Comparison of ENCODE assay signal across 10 cellular contexts in the genomic region with DNA sequence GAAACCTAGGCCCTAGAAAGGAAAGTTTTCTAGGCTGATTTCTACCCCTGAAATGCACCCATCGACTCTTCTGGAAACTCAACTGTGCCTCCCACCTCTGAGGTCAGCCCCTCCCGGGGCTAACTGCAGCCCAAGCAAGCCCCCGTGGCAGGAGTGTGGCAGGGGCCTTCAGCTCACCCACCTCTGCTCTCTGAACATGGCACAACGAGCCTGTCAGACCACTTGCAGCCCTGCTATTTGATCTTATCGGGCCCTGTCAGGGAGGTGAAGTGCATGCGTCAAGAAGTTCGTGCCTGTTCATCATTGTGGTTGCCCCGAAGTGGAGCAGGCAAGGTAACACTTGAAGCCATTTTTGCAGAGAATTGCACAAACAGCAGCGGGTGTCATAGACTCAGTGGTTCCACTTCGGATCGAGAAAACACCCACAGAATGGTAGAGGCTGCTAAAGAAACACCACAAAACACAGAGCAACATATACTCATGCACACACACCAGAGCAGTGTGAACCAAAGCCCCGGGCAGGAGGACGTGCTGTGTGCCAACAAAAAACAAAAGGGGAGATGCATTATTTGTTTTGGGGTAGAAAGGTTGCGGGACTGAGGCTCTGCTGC.
DNase-seq lines count a peak whose midpoint lies in the region; ATAC-seq and TF ChIP-seq lines count a peak whose summit lies in the region.
"Had no signal": no experiment of that assay in that cellular context is flagged by ENCODE, and none has a peak within 500 bp of the region (broad histone marks: within the 10 kb centered on the region; RNA-seq: fewer than 3 reads in every experiment).

No MANE protein-coding gene starts in this region.

- no peak for TF ChIP-seq POLR2A in tibial nerve (IDR thresholded peaks at IDR 0.05)

- H3K27ac ChIP-seq in CD4-positive, CD25-positive, alpha-beta regulatory T cell (ENCODE audit: insufficient read depth, low read length, poor library complexity, severe bottlenecking): peak overlapping the region; percentile 94
- no peak overlapping the region for H3K27ac ChIP-seq in PC-9
- H3K27ac ChIP-seq in tibial nerve: peak overlapping the region in 1 of 4 donors; percentile 59

- TF ChIP-seq EP300 in tibial nerve (IDR thresholded peaks at IDR 0.05): no peak

- no peaks in the 10 kb centered on the region for H3F3A ChIP-seq in PC-9 (ENCODE audit: insufficient read depth, low read depth)

- no peaks in the 10 kb centered on the region for H4K20me1 ChIP-seq in PC-9 (ENCODE audit: insufficient read depth)

- DNase-seq in CD4-positive, CD25-positive, alpha-beta regulatory T cell: peak; percentile 71 to 89 (median 87)
- DNase-seq in activated CD4-positive, alpha-beta T cell treated with anti-CD3 and anti-CD28 coated beads, Interleukin-2, amount 10 ng/mL, durations not matched to agents 7 days and 5 days: peak; percentile 88
- peak; percentile 79 for DNase-seq in activated naive CD8-positive, alpha-beta T cell treated with anti-CD3 and anti-CD28 coated beads for 36 hours
- peak; percentile 63 to 65 for DNase-seq in stimulated activated CD4-positive, alpha-beta T cell treated with anti-CD3 and anti-CD28 coated beads, Interleukin-2, amount 100 ng/mL, for 48 hours
- DNase-seq in PC-9: no peak
- no peak for DNase-seq in head of caudate nucleus
- no peak for DNase-seq in tibial nerve (ENCODE audit: low spot score in 2 of 2)
- DNase-seq in GF-D8 (lab: John Stamatoyannopoulos, UW): no peak
- DNase-seq: AML-193 had no signal

- WGBS in tibial nerve, 2 donors: 79 to 86% methylated on average over 14 of the region's 14 CpGs

- no peak overlapping the region for H2AFZ ChIP-seq in PC-9

- peaks cover 11 to 89% (median 67%) of the 10 kb centered on the region in 4 donors for H3K4me1 Mint-ChIP-seq in CD4-positive, CD25-positive, alpha-beta regulatory T cell
- H3K4me1 Mint-ChIP-seq in activated CD4-positive, alpha-beta T cell treated with anti-CD3 and anti-CD28 coated beads, Interleukin-2, amount 10 ng/mL, durations not matched to agents 7 days and 5 days: peaks cover 89% of the 10 kb centered on the region
- peaks cover 90% of the 10 kb centered on the region for H3K4me1 Mint-ChIP-seq in activated naive CD8-positive, alpha-beta T cell treated with anti-CD3 and anti-CD28 coated beads for 36 hours

- peak; percentile 90 to 93 for ATAC-seq in CD4-positive, CD25-positive, alpha-beta regulatory T cell (ENCODE audit: low read depth in 2 of 2)
- ATAC-seq: SK-N-SH treated with all-trans-retinoic acid at 6 μM for 48 hours had no signal

- no peaks in the 10 kb centered on the region for H3K27me3 Mint-ChIP-seq in CD4-positive, CD25-positive, alpha-beta regulatory T cell
- H3K27me3 Mint-ChIP-seq in activated CD4-positive, alpha-beta T cell treated with anti-CD3 and anti-CD28 coated beads, Interleukin-2, amount 10 ng/mL, durations not matched to agents 7 days and 5 days: no peaks in the 10 kb centered on the region
- no peaks in the 10 kb centered on the region for H3K27me3 Mint-ChIP-seq in activated naive CD8-positive, alpha-beta T cell treated with anti-CD3 and anti-CD28 coated beads for 36 hours

- POLR2A ChIA-PET in activated CD4-positive, alpha-beta T cell treated with anti-CD3 and anti-CD28 coated beads, Interleukin-2, amount 10 ng/mL, durations not matched to agents 7 days and 5 days (lab: Charles Lee): interaction anchor here (1.6 kb wide), 1 partner anchor 151 kb away, joined by 3 read pairs; no protein-coding TSS in a partner anchor
- POLR2A ChIA-PET in PC-9 (lab: Charles Lee; ENCODE audit: unreplicated experiment): no interaction called here

- H3K27ac Mint-ChIP-seq in CD4-positive, CD25-positive, alpha-beta regulatory T cell: peak overlapping the region; percentile 97 to 100 (median 97)
- peak overlapping the region; percentile 98 for H3K27ac Mint-ChIP-seq in activated CD4-positive, alpha-beta T cell treated with anti-CD3 and anti-CD28 coated beads, Interleukin-2, amount 10 ng/mL, durations not matched to agents 7 days and 5 days
- peak overlapping the region; percentile 95 for H3K27ac Mint-ChIP-seq in activated naive CD8-positive, alpha-beta T cell treated with anti-CD3 and anti-CD28 coated beads for 36 hours

- intact Hi-C loops in PC-9 (cut with micrococcal nuclease; ENCODE audit: unreplicated experiment) (no loop called here), head of caudate nucleus (cut with DNase I) (no loop called here)

- peak overlapping the region; percentile 52 for H3K4me3 ChIP-seq in CD4-positive, CD25-positive, alpha-beta regulatory T cell (ENCODE audit: low read depth, low read length)
- H3K4me3 ChIP-seq in PC-9 (no peak overlapping the region), tibial nerve (no peak overlapping the region)

- H3K4me1 ChIP-seq in CD4-positive, CD25-positive, alpha-beta regulatory T cell (ENCODE audit: control insufficient read depth, insufficient read depth, low read length, poor library complexity, severe bottlenecking): peaks cover 67% of the 10 kb centered on the region
- H3K4me1 ChIP-seq in PC-9 (replicated peaks; ENCODE audit: insufficient read depth) (no peaks in the 10 kb centered on the region), tibial nerve (no peaks in the 10 kb centered on the region)

- TF ChIP-seq CTCF in PC-9 (conservative IDR thresholded peaks at IDR 0.05): no peak
- no peak for TF ChIP-seq CTCF in tibial nerve (IDR thresholded peaks at IDR 0.05)

- CTCF ChIA-PET in activated CD4-positive, alpha-beta T cell treated with anti-CD3 and anti-CD28 coated beads, Interleukin-2, amount 10 ng/mL, durations not matched to agents 7 days and 5 days (lab: Charles Lee): interaction anchor here (0.8 to 13.5 kb wide), 10 partner anchors 10 to 185 kb away, joined by 3 to 132 read pairs (median 7); no protein-coding TSS in a partner anchor
- CTCF ChIA-PET in PC-9 (lab: Charles Lee): no interaction called here

- H3K4me3 Mint-ChIP-seq in CD4-positive, CD25-positive, alpha-beta regulatory T cell: peak overlapping the region; percentile 66 to 79 (median 77)
- H3K4me3 Mint-ChIP-seq in activated CD4-positive, alpha-beta T cell treated with anti-CD3 and anti-CD28 coated beads, Interleukin-2, amount 10 ng/mL, durations not matched to agents 7 days and 5 days: peak overlapping the region; percentile 67
- H3K4me3 Mint-ChIP-seq in activated naive CD8-positive, alpha-beta T cell treated with anti-CD3 and anti-CD28 coated beads for 36 hours: peak overlapping the region; percentile 68

- no peaks in the 10 kb centered on the region for H3K9me2 ChIP-seq in PC-9 (ENCODE audit: insufficient read depth)

- no peaks in the 10 kb centered on the region for H3K9me3 Mint-ChIP-seq in CD4-positive, CD25-positive, alpha-beta regulatory T cell
- peaks cover 5% of the 10 kb centered on the region for H3K9me3 Mint-ChIP-seq in activated CD4-positive, alpha-beta T cell treated with anti-CD3 and anti-CD28 coated beads, Interleukin-2, amount 10 ng/mL, durations not matched to agents 7 days and 5 days
- H3K9me3 Mint-ChIP-seq in activated naive CD8-positive, alpha-beta T cell treated with anti-CD3 and anti-CD28 coated beads for 36 hours: peaks cover 9% of the 10 kb centered on the region

- H3K4me2 ChIP-seq in PC-9: no peak overlapping the region

- no peaks in the 10 kb centered on the region for H3K27me3 ChIP-seq in CD4-positive, CD25-positive, alpha-beta regulatory T cell (ENCODE audit: control insufficient read depth, insufficient read depth, low read length)
- H3K27me3 ChIP-seq in PC-9 (ENCODE audit: insufficient read depth, low read depth): no peaks in the 10 kb centered on the region
- H3K27me3 ChIP-seq in tibial nerve: no peaks in the 10 kb centered on the region

- H3K9me3 ChIP-seq in CD4-positive, CD25-positive, alpha-beta regulatory T cell (ENCODE audit: control insufficient read depth in 2 of 2, low read length in 2 of 2): no peaks in the 10 kb centered on the region
- H3K9me3 ChIP-seq in PC-9 (ENCODE audit: insufficient read depth, low read depth): no peaks in the 10 kb centered on the region
- H3K9me3 ChIP-seq in tibial nerve: no peaks in the 10 kb centered on the region

- no peaks in the 10 kb centered on the region for H3K79me2 ChIP-seq in PC-9 (ENCODE audit: low read depth)

- H3K36me3 Mint-ChIP-seq in CD4-positive, CD25-positive, alpha-beta regulatory T cell: peaks cover 3% of the 10 kb centered on the region
- peaks cover 16% of the 10 kb centered on the region for H3K36me3 Mint-ChIP-seq in activated CD4-positive, alpha-beta T cell treated with anti-CD3 and anti-CD28 coated beads, Interleukin-2, amount 10 ng/mL, durations not matched to agents 7 days and 5 days (ENCODE audit: low read depth)
- H3K36me3 Mint-ChIP-seq in activated naive CD8-positive, alpha-beta T cell treated with anti-CD3 and anti-CD28 coated beads for 36 hours: peaks cover 26% of the 10 kb centered on the region

- no peaks in the 10 kb centered on the region for H3K36me3 ChIP-seq in CD4-positive, CD25-positive, alpha-beta regulatory T cell (ENCODE audit: control insufficient read depth, insufficient read depth, low read length)
- H3K36me3 ChIP-seq in PC-9 (ENCODE audit: low read depth) (no peaks in the 10 kb centered on the region), tibial nerve (no peaks in the 10 kb centered on the region)

- no TSS peak for BruUV-seq in PC-9 (replicated peaks; lab: Mats Ljungman, UMichigan)

Comparison
In these comparisons a context has a peak if more than half of its experiments do, and no peak if none do; other contexts are left out.
1. DNase-seq: peak in CD4-positive, CD25-positive, alpha-beta regulatory T cell (3 of 3), activated CD4-positive, alpha-beta T cell treated with anti-CD3 and anti-CD28 coated beads, Interleukin-2, amount 10 ng/mL, durations not matched to agents 7 days and 5 days (single experiment), activated naive CD8-positive, alpha-beta T cell treated with anti-CD3 and anti-CD28 coated beads for 36 hours (single experiment) and stimulated activated CD4-positive, alpha-beta T cell treated with anti-CD3 and anti-CD28 coated beads, Interleukin-2, amount 100 ng/mL, for 48 hours (2 of 2); none in PC-9 (0 of 2), head of caudate nucleus (0 of 42), tibial nerve (0 of 2) and GF-D8 (single experiment).
2. Peak in every context shown above with its lines, with median percentiles within 50 percentile points of each other: H3K27ac Mint-ChIP-seq and H3K4me3 Mint-ChIP-seq.